ENCODE assay signal across 8 cellular contexts in genomic region chr19:10096615-10096963, GRCh38. TPM values are rescaled to one million over a fixed set of nuclear protein-coding genes. Genes with fewer than 3 reads are reported as not detected.
DNase-seq lines count a peak whose midpoint lies in the region; ATAC-seq and TF ChIP-seq lines count a peak whose summit lies in the region.

No MANE protein-coding gene starts in this region.

- TF ChIP-seq POLR2A in NB4 (IDR thresholded peaks at IDR 0.05; ENCODE audit: extremely low read depth, insufficient read length), result no peak

- H3K9me3 ChIP-seq in endodermal cell (ENCODE audit: control insufficient read depth, low read length), result peaks cover 6% of the 10 kb centered on the region

- H3K27ac Mint-ChIP-seq in endodermal cell (no peak overlapping the region), osteocyte (ENCODE audit: unreplicated experiment) (no peak overlapping the region)

- H3K4me3 Mint-ChIP-seq in endodermal cell (no peak overlapping the region), osteocyte (ENCODE audit: unreplicated experiment) (peak overlapping the region; percentile 40)

- no peaks in the 10 kb centered on the region for H3K36me3 Mint-ChIP-seq in endodermal cell (ENCODE audit: low read depth)
- peaks cover 11% of the 10 kb centered on the region for H3K36me3 Mint-ChIP-seq in osteocyte (ENCODE audit: unreplicated experiment)

- peak overlapping the region; percentile 15 for H3K9ac ChIP-seq in endodermal cell (ENCODE audit: extremely low read depth, low read length, poor library complexity, severe bottlenecking)

- H3K9me3 Mint-ChIP-seq in endodermal cell, result no peaks in the 10 kb centered on the region
- H3K9me3 Mint-ChIP-seq in osteocyte (ENCODE audit: unreplicated experiment), result no peaks in the 10 kb centered on the region

- H3K4me1 Mint-ChIP-seq in endodermal cell (no peaks in the 10 kb centered on the region), osteocyte (ENCODE audit: unreplicated experiment) (peaks cover 5% of the 10 kb centered on the region)

- ATAC-seq in HG03432 (IDR thresholded peaks at IDR 0.05; ENCODE audit: unreplicated experiment), result no peak
- ATAC-seq in HG02571 (IDR thresholded peaks at IDR 0.05; ENCODE audit: unreplicated experiment), result no peak

- H3K27ac ChIP-seq in endodermal cell (ENCODE audit: low read depth, low read length), result no peak overlapping the region

- DNase-seq in DMS153 treated with DMSO at 0.1 percent for 48 hours (lab: John Stamatoyannopoulos, UW; ENCODE audit: unreplicated experiment) (peak; percentile 25), NB4 (ENCODE audit: low read depth) (no peak), endodermal cell (no peak), osteocyte (ENCODE audit: extremely low spot score, unreplicated experiment) (no peak), GM03348 (ENCODE audit: low spot score) (no peak)
- no peak for DNase-seq in activated CD4-positive, CD25-positive, alpha-beta regulatory T cell treated with anti-CD3 and anti-CD28 coated beads, Interleukin-2, amount 50 U/mL, for 72 hours

- H3K36me3 ChIP-seq in endodermal cell (ENCODE audit: control insufficient read depth, insufficient read depth, low read length), result no peaks in the 10 kb centered on the region

- H3K4me3 ChIP-seq in NB4 (ENCODE audit: low read depth, low read length) (peak overlapping the region; percentile 48), endodermal cell (ENCODE audit: low read length) (peak overlapping the region; percentile 69)

- H3K27me3 ChIP-seq in endodermal cell (ENCODE audit: control insufficient read depth, insufficient read depth, low read length, poor library complexity, severe bottlenecking), result peaks cover 21% of the 10 kb centered on the region

- no peaks in the 10 kb centered on the region for H3K4me1 ChIP-seq in endodermal cell (ENCODE audit: control insufficient read depth, insufficient read depth, low read length)

- TF ChIP-seq CTCF in NB4 (IDR thresholded peaks at IDR 0.05; ENCODE audit: low read depth, low read length) (no peak), endodermal cell (conservative IDR thresholded peaks at IDR 0.05) (no peak), osteocyte (IDR thresholded peaks at IDR 0.05) (no peak)

- 59 to 62% methylated on average over 24 to 26 of the region's 26 CpGs for whole genome bisulfite sequencing in endodermal cell (ENCODE audit: insufficient coverage in 1 of 2, insufficient read length in 1 of 2), 2 experiments

- H3K27me3 Mint-ChIP-seq in endodermal cell (ENCODE audit: insufficient read depth) (peaks cover 57% of the 10 kb centered on the region), osteocyte (ENCODE audit: unreplicated experiment) (peaks cover 4% of the 10 kb centered on the region)

RNA-seq across cellular contexts. Expression of gene ANGPTL6, which starts 5.9 kb away (rescaled TPM):
- total RNA-seq in endodermal cell, result not detected
- polyA plus RNA-seq in endodermal cell (2013, experiment 1 of 2), result 0.14 TPM
- 0.29 TPM for polyA plus RNA-seq in endodermal cell (2013, experiment 2 of 2)
- total RNA-seq in osteocyte, result 0.18 and 0.21 TPM in 2 replicates

RNA-seq across cellular contexts. Expression of gene PPAN, which starts 9.6 kb away (rescaled TPM):
- 10 to 100 TPM; 40.3 to 54.0 TPM for total RNA-seq in endodermal cell
- 31.6 TPM for polyA plus RNA-seq in endodermal cell (2013, experiment 1 of 2)
- 28.0 TPM for polyA plus RNA-seq in endodermal cell (2013, experiment 2 of 2)
- 34.4 and 40.9 TPM in 2 replicates for total RNA-seq in osteocyte

RNA-seq across cellular contexts. Expression of gene SHFL, which starts 10.5 kb away (rescaled TPM):
- total RNA-seq in endodermal cell, result 10 to 100 TPM in 1 of 2 donors, 1 to 10 TPM in 1; 8.2 to 15.0 TPM
- polyA plus RNA-seq in endodermal cell (2013, experiment 1 of 2), result 1.1 TPM
- polyA plus RNA-seq in endodermal cell (2013, experiment 2 of 2), result 1.4 TPM
- 35.9 and 38.7 TPM in 2 replicates for total RNA-seq in osteocyte

RNA-seq across cellular contexts. Expression of gene P2RY11, which starts 14.9 kb away (rescaled TPM):
- total RNA-seq in endodermal cell (10 to 100 TPM in 1 of 2 donors, 1 to 10 TPM in 1; 9.0 to 14.8 TPM), osteocyte (11.8 and 15.7 TPM in 2 replicates)
- 6.3 TPM for polyA plus RNA-seq in endodermal cell (2013, experiment 1 of 2)
- 5.1 TPM for polyA plus RNA-seq in endodermal cell (2013, experiment 2 of 2)

RNA-seq across cellular contexts. Expression of gene EIF3G, which starts 23.1 kb away (rescaled TPM):
- total RNA-seq in endodermal cell (100 to 1,000 TPM; 216 to 257 TPM), osteocyte (209 and 217 TPM in 2 replicates)
- polyA plus RNA-seq in endodermal cell (2013, experiment 1 of 2), result 179 TPM
- polyA plus RNA-seq in endodermal cell (2013, experiment 2 of 2), result 159 TPM
